20 cellular contexts compared by ENCODE assay signal in the genomic region with DNA sequence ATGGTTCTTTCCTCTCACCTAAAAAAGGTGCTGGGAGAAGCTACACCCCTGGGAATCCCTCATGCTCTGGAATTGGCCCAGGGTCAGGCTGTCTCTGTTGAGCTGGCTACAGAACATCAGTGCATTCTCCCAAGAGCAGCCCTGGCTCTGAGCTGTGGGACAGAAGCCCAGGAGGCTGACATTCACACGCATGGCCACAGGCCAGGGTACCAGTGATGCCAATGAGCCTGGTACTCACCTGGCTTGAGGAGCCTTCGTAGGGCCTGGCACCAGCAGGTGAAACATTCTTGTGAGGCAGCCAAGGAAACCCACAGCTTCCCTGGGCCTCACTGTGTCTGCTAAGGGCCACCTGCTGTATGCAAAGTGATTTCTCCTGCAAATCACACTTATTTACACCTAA.
A peak's percentile ranks its signal among the peaks of the same experiment; 100 is the strongest.
DNase-seq lines count a peak whose midpoint lies in the region; ATAC-seq and TF ChIP-seq lines count a peak whose summit lies in the region.
"Had no signal": no experiment of that assay in that cellular context is flagged by ENCODE, and none has a peak within 500 bp of the region (broad histone marks: within the 10 kb centered on the region; RNA-seq: fewer than 3 reads in every experiment).

No MANE protein-coding gene starts in this region.

- H3K4me3 ChIP-seq in coronary artery (no peak overlapping the region), thyroid gland (replicated peaks in 1 of 3) (no peak overlapping the region)
- H3K4me3 ChIP-seq: GM12878, K562 had no signal

- H3K27me3 ChIP-seq in thyroid gland: no peaks in the 10 kb centered on the region

- H3K36me3 ChIP-seq in thyroid gland: no peaks in the 10 kb centered on the region

- no peak overlapping the region for H3K27ac ChIP-seq in coronary artery
- no peak overlapping the region for H3K27ac ChIP-seq in thyroid gland

- peak; percentile 94 for ATAC-seq in left ventricle myocardium superior
- no peak for ATAC-seq in HG02571 (IDR thresholded peaks at IDR 0.05; ENCODE audit: unreplicated experiment)
- ATAC-seq: GM12878, K562 had no signal

- intact Hi-C loops in left ventricle myocardium superior (cut with micrococcal nuclease) (no loop called here), thyroid gland (cut with DNase I) (no loop called here)

- peak; percentile 94 for DNase-seq in G401 (ENCODE audit: low spot score)
- DNase-seq in coronary artery (ENCODE audit: low spot score): peak; percentile 50
- DNase-seq in left ventricle myocardium superior: peak; percentile 86
- DNase-seq in thyroid gland: peak; percentile 44 to 78
- DNase-seq in activated naive CD4-positive, alpha-beta T cell (lab: John Stamatoyannopoulos, UW): no peak
- no peak for DNase-seq in stimulated activated naive CD4-positive, alpha-beta T cell treated with Interleukin-2 at 50 U/mL for 16 hours (lab: John Stamatoyannopoulos, UW)
- DNase-seq: AML-193, COR-L47, DMS 273 treated with DMSO at 0.1 percent for 48 hours, GF-D8, NCI-H1105, NCI-H1694, NCI-H2081 treated with DMSO at 0.1 percent for 48 hours, NCI-H446 treated with DMSO at 0.1 percent for 48 hours, NCI-H748 treated with DMSO at 0.1 percent for 48 hours, SHP77 treated with DMSO at 0.1 percent for 48 hours, SK-N-SH had no signal

- in situ Hi-C loops in G401 (cut with HindIII; ENCODE audit: low sequenced_read_pairs): no loop called here

- TF ChIP-seq CTCF in coronary artery (IDR thresholded peaks at IDR 0.05) (no peak), thyroid gland (IDR thresholded peaks at IDR 0.05) (no peak)

- no peak for TF ChIP-seq POLR2A in thyroid gland (IDR thresholded peaks at IDR 0.05)

- no peaks in the 10 kb centered on the region for H3K9me3 ChIP-seq in thyroid gland
- H3K9me3 ChIP-seq: SK-N-SH had no signal

- peaks cover 0 to 17% of the 10 kb centered on the region in 2 donors for H3K4me1 ChIP-seq in thyroid gland

- WGBS in thyroid gland, 2 donors: 17 to 50% methylated on average over 1 of the region's 2 CpGs

Comparison
In these comparisons a context has a peak if more than half of its experiments do, and no peak if none do; other contexts are left out.
1. DNase-seq: peak in G401 (single experiment), coronary artery (single experiment), left ventricle myocardium superior (single experiment) and thyroid gland (2 of 2); none in activated naive CD4-positive, alpha-beta T cell (0 of 4) and stimulated activated naive CD4-positive, alpha-beta T cell treated with Interleukin-2 at 50 U/mL for 16 hours (single experiment).